ENCODE assay signal across 2 cellular contexts in genomic region chr6:130134594-130134993, GRCh38.
TF ChIP-seq lines count a peak whose summit lies in the region.

No MANE protein-coding gene starts in this region.

TF ChIP-seq in SK-N-SH treated with all-trans-retinoic acid at 6 μM for 48 hours, 23 proteins besides CTCF, POLR2A, EP300 and RAD21 (continued from another document):
- TF ChIP-seq TCF4 (CRISPR knock-in tag; IDR thresholded peaks at IDR 0.05; ENCODE audit: borderline replicate concordance) (no peak), OSR1 (CRISPR knock-in tag; IDR thresholded peaks at IDR 0.05) (no peak)
TF ChIP-seq in SK-N-SH treated with all-trans-retinoic acid at 6 μM for 48 hours: peak in this region for 0.

TF ChIP-seq in SK-N-SH, 30 proteins besides CTCF, POLR2A, EP300 and RAD21 (continued from another document):
- TF ChIP-seq MAX (IDR thresholded peaks at IDR 0.05; ENCODE audit: low read depth) (no peak), FOXM1 (IDR thresholded peaks at IDR 0.05; ENCODE audit: low read depth) (no peak)
